In the genomic region with DNA sequence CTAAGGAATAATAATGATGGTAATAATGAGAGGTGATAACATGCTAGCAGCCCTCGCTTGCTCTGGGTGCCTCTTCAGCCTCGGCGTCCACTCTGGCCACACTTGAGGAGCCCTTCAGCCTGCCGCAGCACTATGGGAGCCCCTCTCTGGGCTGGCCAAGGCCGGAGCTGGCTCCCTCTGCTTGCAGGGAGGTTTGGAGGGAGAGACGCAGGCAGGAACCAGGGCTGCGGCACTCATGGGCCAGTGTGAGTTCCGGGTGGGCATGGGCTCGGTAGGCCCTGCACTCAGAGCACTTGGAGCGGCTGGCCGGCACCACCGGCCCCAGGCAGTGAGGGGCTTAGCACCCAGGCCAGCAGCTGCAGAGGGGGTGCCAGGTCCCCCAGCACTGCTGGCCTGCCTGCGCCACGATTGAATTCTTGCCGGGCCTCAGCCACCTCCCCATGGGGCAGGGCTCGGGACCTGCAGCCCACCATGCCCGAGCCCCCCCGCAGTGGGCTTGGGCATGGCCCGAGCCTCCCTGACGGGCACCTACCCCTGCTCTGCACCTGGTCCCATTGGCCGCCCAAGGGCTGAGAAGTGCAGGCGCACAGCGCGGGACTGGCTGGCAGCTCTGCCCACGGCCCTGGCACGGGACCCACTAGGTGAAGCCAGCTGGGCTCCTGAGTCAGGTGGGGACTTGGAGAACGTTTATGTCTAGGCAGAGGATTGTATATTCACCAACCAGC, we compare ENCODE assay signal across 36 cellular contexts. TPM values are rescaled to one million over a fixed set of nuclear protein-coding genes. Genes with fewer than 3 reads are reported as not detected.
"Had no signal": no experiment of that assay in that cellular context is flagged by ENCODE, and none has a peak within 500 bp of the region (broad histone marks: within the 10 kb centered on the region; RNA-seq: fewer than 3 reads in every experiment).

No MANE protein-coding gene starts in this region.

- H3K36me3 Mint-ChIP-seq: activated CD4-positive, alpha-beta memory T cell treated with anti-CD3 and anti-CD28 coated beads for 36 hours; activated naive CD4-positive, alpha-beta T cell treated with anti-CD3 and anti-CD28 coated beads, Interleukin-2, amount 10 ng/mL, durations not matched to agents 7 days and 5 days; activated naive CD8-positive, alpha-beta T cell treated with anti-CD3 and anti-CD28 coated beads, Interleukin-2, amount 10 ng/mL, durations not matched to agents 7 days and 5 days had no signal

- H3K27ac ChIP-seq: body of pancreas, brain microvascular endothelial cell, VCaP had no signal

- H3K27me3 Mint-ChIP-seq: activated B cell treated with CpG ODN at 0.5 μM for 24 hours; activated naive CD4-positive, alpha-beta T cell treated with anti-CD3 and anti-CD28 coated beads, Interleukin-2, amount 10 ng/mL, durations not matched to agents 7 days and 5 days; activated naive CD8-positive, alpha-beta T cell; activated naive CD8-positive, alpha-beta T cell treated with anti-CD3 and anti-CD28 coated beads, Interleukin-2, amount 10 ng/mL, durations not matched to agents 7 days and 5 days; activated naive CD8-positive, alpha-beta T cell treated with anti-CD3 and anti-CD28 coated beads, Interleukin-2, amount 50 U/mL, for 24 hours had no signal

- H3K4me3 ChIP-seq: body of pancreas, breast epithelium had no signal

- H3K9me3 Mint-ChIP-seq: activated naive CD4-positive, alpha-beta T cell treated with anti-CD3 and anti-CD28 coated beads, Interleukin-2, amount 50 U/mL, for 24 hours; activated naive CD8-positive, alpha-beta T cell treated with anti-CD3 and anti-CD28 coated beads, Interleukin-2, amount 10 ng/mL, durations not matched to agents 7 days and 5 days; activated naive CD8-positive, alpha-beta T cell treated with anti-CD3 and anti-CD28 coated beads, Interleukin-2, amount 50 U/mL, for 24 hours; activated T-cell treated with anti-CD3 and anti-CD28 coated beads, Interleukin-2, amount 50 U/mL, for 4 hours had no signal

- FAIRE-seq: astrocyte, TTC549 had no signal

- H3K36me3 ChIP-seq: brain microvascular endothelial cell, breast epithelium had no signal

- H3K4me3 Mint-ChIP-seq: activated B cell treated with CpG ODN at 0.5 μM for 24 hours; activated CD4-positive, alpha-beta memory T cell treated with anti-CD3 and anti-CD28 coated beads for 36 hours; activated CD8-positive, alpha-beta T cell treated with anti-CD3 and anti-CD28 coated beads for 36 hours; activated naive CD4-positive, alpha-beta T cell treated with anti-CD3 and anti-CD28 coated beads, Interleukin-2, amount 10 ng/mL, durations not matched to agents 7 days and 5 days; activated naive CD4-positive, alpha-beta T cell treated with anti-CD3 and anti-CD28 coated beads, Interleukin-2, amount 50 U/mL, for 24 hours; activated naive CD8-positive, alpha-beta T cell; activated naive CD8-positive, alpha-beta T cell treated with anti-CD3 and anti-CD28 coated beads, Interleukin-2, amount 10 ng/mL, durations not matched to agents 7 days and 5 days; activated naive CD8-positive, alpha-beta T cell treated with anti-CD3 and anti-CD28 coated beads, Interleukin-2, amount 50 U/mL, for 24 hours; activated T-cell treated with anti-CD3 and anti-CD28 coated beads, Interleukin-2, amount 50 U/mL, for 4 hours; T-helper 1 cell treated with Interleukin-12 subunit alpha and Interleukin-12 subunit beta and Interleukin-4 antibody, amounts not matched to agents 30 μg/mL and 1 μg/mL, for 36 hours; T-helper 2 cell treated with Interferon-gamma antibody and Interleukin-4, amounts not matched to agents 5 μg/mL and 100 μg/mL, for 36 hours had no signal

- H3K27ac Mint-ChIP-seq: activated B cell treated with CpG ODN at 0.5 μM for 24 hours; activated CD4-positive, alpha-beta memory T cell treated with anti-CD3 and anti-CD28 coated beads for 36 hours; activated CD8-positive, alpha-beta T cell treated with anti-CD3 and anti-CD28 coated beads for 36 hours; activated naive CD4-positive, alpha-beta T cell treated with anti-CD3 and anti-CD28 coated beads, Interleukin-2, amount 10 ng/mL, durations not matched to agents 7 days and 5 days; activated naive CD4-positive, alpha-beta T cell treated with anti-CD3 and anti-CD28 coated beads, Interleukin-2, amount 50 U/mL, for 24 hours; activated naive CD8-positive, alpha-beta T cell; activated naive CD8-positive, alpha-beta T cell treated with anti-CD3 and anti-CD28 coated beads, Interleukin-2, amount 10 ng/mL, durations not matched to agents 7 days and 5 days; activated naive CD8-positive, alpha-beta T cell treated with anti-CD3 and anti-CD28 coated beads, Interleukin-2, amount 50 U/mL, for 24 hours; activated T-helper 2 cell treated with anti-CD3 and anti-CD28 coated beads, Interferon-gamma antibody, Interleukin-2, Interleukin-4, amounts not matched to agents 10 μg/mL and 5 μg/mL and 100 μg/mL, durations not matched to agents 14 hours and 24 hours and 36 hours; T-helper 1 cell treated with Interleukin-12 subunit alpha and Interleukin-12 subunit beta and Interleukin-4 antibody, amounts not matched to agents 30 μg/mL and 1 μg/mL, for 36 hours; T-helper 2 cell treated with Interferon-gamma antibody and Interleukin-4, amounts not matched to agents 5 μg/mL and 100 μg/mL, for 36 hours had no signal

- H3K4me1 ChIP-seq: breast epithelium had no signal

- H3K27me3 ChIP-seq: body of pancreas, brain microvascular endothelial cell, breast epithelium had no signal

- H3K9me3 ChIP-seq: body of pancreas had no signal

- ATAC-seq: activated CD8-positive, alpha-beta T cell treated with anti-CD3 and anti-CD28 coated beads for 36 hours; activated naive CD8-positive, alpha-beta T cell treated with anti-CD3 and anti-CD28 coated beads, Interleukin-2, amount 50 U/mL, for 24 hours; activated T-cell treated with anti-CD3 and anti-CD28 coated beads, Interleukin-2, amount 50 U/mL, for 4 hours; body of pancreas had no signal

- DNase-seq: activated B cell treated with CpG ODN at 0.5 μM for 24 hours; activated CD4-positive, alpha-beta memory T cell treated with anti-CD3 and anti-CD28 coated beads for 36 hours; activated CD4-positive, alpha-beta T cell treated with anti-CD3 and anti-CD28 coated beads for 4 hours; activated CD4-positive, alpha-beta T cell treated with anti-CD3 and anti-CD28 coated beads, Interleukin-2, amount 50 U/mL, for 1 hour; activated CD4-positive, alpha-beta T cell treated with anti-CD3 and anti-CD28 coated beads, Interleukin-2, amount 50 U/mL, for 4 hours; activated CD4-positive, CD25-positive, alpha-beta regulatory T cell treated with anti-CD3 and anti-CD28 coated beads, Interleukin-2, amount 50 U/mL, for 72 hours; activated CD8-positive, alpha-beta memory T cell treated with anti-CD3 and anti-CD28 coated beads, Interleukin-2, amount 50 U/mL, for 4 hours; activated CD8-positive, alpha-beta T cell treated with anti-CD3 and anti-CD28 coated beads for 36 hours; activated effector memory CD4-positive, alpha-beta T cell treated with Interleukin-2 at 50 U/mL for 16 hours; activated gamma-delta T cell; activated naive CD4-positive, alpha-beta T cell treated with anti-CD3 and anti-CD28 coated beads, Interleukin-2, amount 10 ng/mL, durations not matched to agents 7 days and 5 days; activated naive CD4-positive, alpha-beta T cell treated with Interleukin-2 at 50 U/mL for 16 hours; activated naive CD8-positive, alpha-beta T cell treated with anti-CD3 and anti-CD28 coated beads, Interleukin-2, amount 10 ng/mL, durations not matched to agents 7 days and 5 days; activated naive CD8-positive, alpha-beta T cell treated with anti-CD3 and anti-CD28 coated beads, Interleukin-2, amount 50 U/mL, for 24 hours; activated T-cell treated with anti-CD3 and anti-CD28 coated beads for 4 hours; activated T-cell treated with anti-CD3 and anti-CD28 coated beads, Interleukin-2, amount 50 U/mL, for 1 hour; activated T-cell treated with anti-CD3 and anti-CD28 coated beads, Interleukin-2, amount 50 U/mL, for 4 hours; amygdala; anterior cingulate cortex; body of pancreas; brain microvascular endothelial cell; central memory CD4-positive, alpha-beta T cell; SW 1271; T-helper 1 cell; T-helper 2 cell; T-helper 9 cell had no signal

- H3K4me1 Mint-ChIP-seq: activated B cell treated with CpG ODN at 0.5 μM for 24 hours; activated naive CD4-positive, alpha-beta T cell treated with anti-CD3 and anti-CD28 coated beads, Interleukin-2, amount 50 U/mL, for 24 hours had no signal

RNA-seq across cellular contexts. Expression of gene ADH1C, which starts 7.1 kb away (rescaled TPM):
- total RNA-seq: activated B cell treated with CpG ODN at 0.5 μM for 24 hours; activated CD4-positive, alpha-beta memory T cell treated with anti-CD3 and anti-CD28 coated beads for 36 hours; activated CD8-positive, alpha-beta memory T cell treated with anti-CD3 and anti-CD28 coated beads for 36 hours; activated CD8-positive, alpha-beta T cell treated with anti-CD3 and anti-CD28 coated beads for 36 hours; activated naive CD8-positive, alpha-beta T cell treated with anti-CD3 and anti-CD28 coated beads, Interleukin-2, amount 10 ng/mL, durations not matched to agents 7 days and 5 days; activated T-helper 2 cell treated with anti-CD3 and anti-CD28 coated beads, Interferon-gamma antibody, Interleukin-2, Interleukin-4, amounts not matched to agents 10 μg/mL and 5 μg/mL and 100 μg/mL, durations not matched to agents 14 hours and 24 hours and 36 hours; astrocyte had no signal

RNA-seq across cellular contexts. Expression of gene ADH1B, which starts 38.4 kb away (rescaled TPM):
- total RNA-seq: activated B cell treated with CpG ODN at 0.5 μM for 24 hours; activated CD4-positive, alpha-beta memory T cell treated with anti-CD3 and anti-CD28 coated beads for 36 hours; activated CD8-positive, alpha-beta memory T cell treated with anti-CD3 and anti-CD28 coated beads for 36 hours; activated CD8-positive, alpha-beta T cell treated with anti-CD3 and anti-CD28 coated beads for 36 hours; activated naive CD8-positive, alpha-beta T cell treated with anti-CD3 and anti-CD28 coated beads, Interleukin-2, amount 10 ng/mL, durations not matched to agents 7 days and 5 days; activated T-helper 2 cell treated with anti-CD3 and anti-CD28 coated beads, Interferon-gamma antibody, Interleukin-2, Interleukin-4, amounts not matched to agents 10 μg/mL and 5 μg/mL and 100 μg/mL, durations not matched to agents 14 hours and 24 hours and 36 hours; astrocyte had no signal
